In genomic region chr2:150376627-150377335, GRCh38 we compare ENCODE assay signal across 15 cellular contexts.
DNase-seq lines count a peak whose midpoint lies in the region; ATAC-seq and TF ChIP-seq lines count a peak whose summit lies in the region.
"Had no signal": no experiment of that assay in that cellular context is flagged by ENCODE, and none has a peak within 500 bp of the region (broad histone marks: within the 10 kb centered on the region; RNA-seq: fewer than 3 reads in every experiment).

No MANE protein-coding gene starts in this region.

- ATAC-seq in right lobe of liver = peak; percentile 65 to 99 (median 84)
- ATAC-seq: lower lobe of right lung had no signal

- H3K4me2 ChIP-seq in Karpas-422 (ENCODE audit: low read depth, low read length, poor library complexity, severe bottlenecking) = no peak overlapping the region

- H3K9ac ChIP-seq in Karpas-422 (ENCODE audit: low read length) = no peak overlapping the region

- H2AFZ ChIP-seq in Karpas-422 (ENCODE audit: low read length) = no peak overlapping the region

- H3K4me1 Mint-ChIP-seq in activated naive CD8-positive, alpha-beta T cell treated with anti-CD3 and anti-CD28 coated beads for 36 hours = no peaks in the 10 kb centered on the region

- H3K79me2 ChIP-seq in Karpas-422 (ENCODE audit: low read length) = no peaks in the 10 kb centered on the region

- intact Hi-C loops in right lobe of liver (cut with DNase I) = no loop called here

- no peak overlapping the region for H3K27ac ChIP-seq in right lobe of liver
- H3K27ac ChIP-seq in Karpas-422 (ENCODE audit: low read length) = no peak overlapping the region
- H3K27ac ChIP-seq: lower lobe of right lung had no signal

- 53% methylated on average over 6 of the region's 6 CpGs for WGBS in right lobe of liver (ENCODE audit: insufficient coverage, low coverage, low lambda C conversion rate, missing lambda C conversion rate)

- H3K36me3 Mint-ChIP-seq in activated naive CD8-positive, alpha-beta T cell treated with anti-CD3 and anti-CD28 coated beads for 36 hours = no peaks in the 10 kb centered on the region
- H3K36me3 Mint-ChIP-seq: activated CD4-positive, alpha-beta memory T cell treated with anti-CD3 and anti-CD28 coated beads for 36 hours had no signal

- no peaks in the 10 kb centered on the region for H3K9me2 ChIP-seq in Karpas-422 (replicated peaks; ENCODE audit: insufficient read depth, low read length)

- no peaks in the 10 kb centered on the region for H3K9me3 ChIP-seq in right lobe of liver
- H3K9me3 ChIP-seq in Karpas-422 (ENCODE audit: low read length) = no peaks in the 10 kb centered on the region
- H3K9me3 ChIP-seq: lower lobe of right lung had no signal

- TF ChIP-seq CTCF in AG09309 (IDR thresholded peaks at IDR 0.05; ENCODE audit: control insufficient read depth, insufficient read depth, low read depth, low read length, missing control alignments) (no peak), right lobe of liver (IDR thresholded peaks at IDR 0.05) (no peak)

- H3K27me3 ChIP-seq in right lobe of liver (no peaks in the 10 kb centered on the region), Karpas-422 (ENCODE audit: low read length) (no peaks in the 10 kb centered on the region)

- no peak overlapping the region for H3K4me3 ChIP-seq in AG09309 (ENCODE audit: control insufficient read depth, low read depth, low read length)
- H3K4me3 ChIP-seq in right lobe of liver = no peak overlapping the region
- H3K4me3 ChIP-seq in Karpas-422 (ENCODE audit: low read length) = no peak overlapping the region
- H3K4me3 ChIP-seq: lower lobe of right lung had no signal

- H3K4me1 ChIP-seq in right lobe of liver (peaks cover 0 to 22% (median 4%) of the 10 kb centered on the region in 4 donors), Karpas-422 (ENCODE audit: low read length) (no peaks in the 10 kb centered on the region)
- H3K4me1 ChIP-seq: lower lobe of right lung had no signal

- no peak for TF ChIP-seq POLR2A in right lobe of liver (IDR thresholded peaks at IDR 0.05)

- H4K20me1 ChIP-seq in Karpas-422 (ENCODE audit: insufficient read depth, low read depth, low read length) = no peaks in the 10 kb centered on the region

- H3K36me3 ChIP-seq in right lobe of liver (no peaks in the 10 kb centered on the region), Karpas-422 (ENCODE audit: insufficient read depth, low read length) (no peaks in the 10 kb centered on the region)
- H3K36me3 ChIP-seq: lower lobe of right lung had no signal

- peaks cover 2% of the 10 kb centered on the region for H3K9me3 Mint-ChIP-seq in activated naive CD8-positive, alpha-beta T cell treated with anti-CD3 and anti-CD28 coated beads for 36 hours
- H3K9me3 Mint-ChIP-seq: activated CD4-positive, alpha-beta memory T cell treated with anti-CD3 and anti-CD28 coated beads for 36 hours; T-helper 2 cell treated with Interferon-gamma antibody and Interleukin-4, amounts not matched to agents 5 μg/mL and 100 μg/mL, for 36 hours had no signal

- DNase-seq in AG09309 (ENCODE audit: low read depth) (peak; percentile 7), dedifferentiated amniotic fluid mesenchymal stem cell (ENCODE audit: extremely low spot score) (peak; percentile 33), right lobe of liver (peak; percentile 29 to 60 (median 52)), Karpas-422 (no peak), D341Med (ENCODE audit: low spot score) (no peak), SHP77 (lab: John Stamatoyannopoulos, UW) (no peak)
- no peak for DNase-seq in activated naive CD8-positive, alpha-beta T cell treated with anti-CD3 and anti-CD28 coated beads for 36 hours
- DNase-seq: activated CD4-positive, alpha-beta memory T cell treated with anti-CD3 and anti-CD28 coated beads for 36 hours; activated gamma-delta T cell; DMS53; KBM-7; lower lobe of right lung; nucleus accumbens had no signal

- TF ChIP-seq EP300 in Ishikawa (IDR thresholded peaks at IDR 0.05; ENCODE audit: borderline replicate concordance) = no peak

- TF ChIP-seq RAD21 in Ishikawa (IDR thresholded peaks at IDR 0.05; ENCODE audit: low read depth) = no peak

- no peak overlapping the region for H3K4me3 Mint-ChIP-seq in activated naive CD8-positive, alpha-beta T cell treated with anti-CD3 and anti-CD28 coated beads for 36 hours
- H3K4me3 Mint-ChIP-seq: activated CD4-positive, alpha-beta memory T cell treated with anti-CD3 and anti-CD28 coated beads for 36 hours; T-helper 2 cell treated with Interferon-gamma antibody and Interleukin-4, amounts not matched to agents 5 μg/mL and 100 μg/mL, for 36 hours had no signal

- H3K27ac Mint-ChIP-seq in activated naive CD8-positive, alpha-beta T cell treated with anti-CD3 and anti-CD28 coated beads for 36 hours = no peak overlapping the region
- H3K27ac Mint-ChIP-seq: activated CD4-positive, alpha-beta memory T cell treated with anti-CD3 and anti-CD28 coated beads for 36 hours; T-helper 2 cell treated with Interferon-gamma antibody and Interleukin-4, amounts not matched to agents 5 μg/mL and 100 μg/mL, for 36 hours had no signal

- H3K27me3 Mint-ChIP-seq in activated naive CD8-positive, alpha-beta T cell treated with anti-CD3 and anti-CD28 coated beads for 36 hours = no peaks in the 10 kb centered on the region
- H3K27me3 Mint-ChIP-seq: activated CD4-positive, alpha-beta memory T cell treated with anti-CD3 and anti-CD28 coated beads for 36 hours had no signal

TF ChIP-seq in Ishikawa, 13 proteins besides CTCF, POLR2A, EP300 and RAD21:
- TF ChIP-seq NFIC (IDR thresholded peaks at IDR 0.05) (no peak), CEBPB (IDR thresholded peaks at IDR 0.05) (peak; percentile 64), TEAD4 (IDR thresholded peaks at IDR 0.05) (0 out of 2 replicates have a peak, but pooled peaks have one; percentile 31), EGR1 (IDR thresholded peaks at IDR 0.05) (no peak)
- TF ChIP-seq, protein P1, sequence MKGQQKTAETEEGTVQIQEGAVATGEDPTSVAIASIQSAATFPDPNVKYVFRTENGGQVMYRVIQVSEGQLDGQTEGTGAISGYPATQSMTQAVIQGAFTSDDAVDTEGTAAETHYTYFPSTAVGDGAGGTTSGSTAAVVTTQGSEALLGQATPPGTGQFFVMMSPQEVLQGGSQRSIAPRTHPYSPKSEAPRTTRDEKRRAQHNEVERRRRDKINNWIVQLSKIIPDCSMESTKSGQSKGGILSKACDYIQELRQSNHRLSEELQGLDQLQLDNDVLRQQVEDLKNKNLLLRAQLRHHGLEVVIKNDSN (IDR thresholded peaks at IDR 0.05) = no peak
- TF ChIP-seq, protein P2, sequence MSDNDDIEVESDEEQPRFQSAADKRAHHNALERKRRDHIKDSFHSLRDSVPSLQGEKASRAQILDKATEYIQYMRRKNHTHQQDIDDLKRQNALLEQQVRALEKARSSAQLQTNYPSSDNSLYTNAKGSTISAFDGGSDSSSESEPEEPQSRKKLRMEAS (IDR thresholded peaks at IDR 0.05) = peak; percentile 21; the same call in 1 of the 2 replicates
TF ChIP-seq in Ishikawa: peak in this region for 3.

Comparison
In these comparisons a context has a peak if more than half of its experiments do, and no peak if none do; other contexts are left out.
1. DNase-seq: peak in AG09309 (single experiment), dedifferentiated amniotic fluid mesenchymal stem cell (single experiment) and right lobe of liver (3 of 3); none in Karpas-422 (single experiment), activated naive CD8-positive, alpha-beta T cell treated with anti-CD3 and anti-CD28 coated beads for 36 hours (single experiment), D341Med (single experiment) and SHP77 (0 of 2).